Comparison of ENCODE assay signal across 10 cellular contexts in genomic region chr9:83538890-83539238, GRCh38. TPM values are rescaled to one million over a fixed set of nuclear protein-coding genes. Genes with fewer than 3 reads are reported as not detected.
A peak's percentile ranks its signal among the peaks of the same experiment; 100 is the strongest.
DNase-seq lines count a peak whose midpoint lies in the region; ATAC-seq and TF ChIP-seq lines count a peak whose summit lies in the region.
"Had no signal": no experiment of that assay in that cellular context is flagged by ENCODE, and none has a peak within 500 bp of the region (broad histone marks: within the 10 kb centered on the region; RNA-seq: fewer than 3 reads in every experiment).

No MANE protein-coding gene starts in this region.

- no peak for DNase-seq in activated naive CD4-positive, alpha-beta T cell treated with anti-CD3 and anti-CD28 coated beads, Interleukin-2, amount 10 ng/mL, durations not matched to agents 7 days and 5 days
- DNase-seq in activated naive CD4-positive, alpha-beta T cell (lab: John Stamatoyannopoulos, UW) = no peak
- DNase-seq in cardiac fibroblast (ENCODE audit: low read depth in 2 of 2) = no peak
- DNase-seq in type B pancreatic cell (ENCODE audit: extremely low spot score, unreplicated experiment) = no peak
- no peak for DNase-seq in dedifferentiated amniotic fluid mesenchymal stem cell (ENCODE audit: extremely low spot score)
- DNase-seq: DND-41; effector CD8-positive, alpha-beta T cell had no signal

- TF ChIP-seq CTCF in cardiac fibroblast (IDR thresholded peaks at IDR 0.05; ENCODE audit: low read depth, low read length) = no peak
- TF ChIP-seq CTCF in type B pancreatic cell (conservative IDR thresholded peaks at IDR 0.05) = no peak

- H3K4me1 Mint-ChIP-seq in activated naive CD4-positive, alpha-beta T cell treated with anti-CD3 and anti-CD28 coated beads, Interleukin-2, amount 10 ng/mL, durations not matched to agents 7 days and 5 days = peaks cover 4% of the 10 kb centered on the region
- H3K4me1 Mint-ChIP-seq in type B pancreatic cell (ENCODE audit: unreplicated experiment) = peaks cover 11% of the 10 kb centered on the region

- H3K4me3 ChIP-seq in cardiac fibroblast (replicated peaks in 1 of 2; ENCODE audit: low read depth in 2 of 2, low read length in 2 of 2) (peak overlapping the region; percentile 51 to 63), mononuclear cell (ENCODE audit: low read length) (peak overlapping the region; percentile 38)

- peaks cover 44% of the 10 kb centered on the region for H3K27me3 Mint-ChIP-seq in activated naive CD4-positive, alpha-beta T cell treated with anti-CD3 and anti-CD28 coated beads, Interleukin-2, amount 10 ng/mL, durations not matched to agents 7 days and 5 days
- peaks cover 61% of the 10 kb centered on the region for H3K27me3 Mint-ChIP-seq in type B pancreatic cell

- peak overlapping the region; percentile 51 for H3K4me3 Mint-ChIP-seq in activated naive CD4-positive, alpha-beta T cell treated with anti-CD3 and anti-CD28 coated beads, Interleukin-2, amount 10 ng/mL, durations not matched to agents 7 days and 5 days
- H3K4me3 Mint-ChIP-seq in type B pancreatic cell = peak overlapping the region; percentile 84

- H3K9me3 Mint-ChIP-seq in activated naive CD4-positive, alpha-beta T cell treated with anti-CD3 and anti-CD28 coated beads, Interleukin-2, amount 10 ng/mL, durations not matched to agents 7 days and 5 days = no peaks in the 10 kb centered on the region
- H3K9me3 Mint-ChIP-seq in type B pancreatic cell = no peaks in the 10 kb centered on the region

- ATAC-seq in HG03025 (IDR thresholded peaks at IDR 0.05; ENCODE audit: low FRiP score, unreplicated experiment) = no peak
- no peak for ATAC-seq in GM19452 (IDR thresholded peaks at IDR 0.05; ENCODE audit: unreplicated experiment)

- no peak overlapping the region for H3K27ac Mint-ChIP-seq in activated naive CD4-positive, alpha-beta T cell treated with anti-CD3 and anti-CD28 coated beads, Interleukin-2, amount 10 ng/mL, durations not matched to agents 7 days and 5 days
- peak overlapping the region; percentile 16 for H3K27ac Mint-ChIP-seq in type B pancreatic cell

- H3K36me3 Mint-ChIP-seq in activated naive CD4-positive, alpha-beta T cell treated with anti-CD3 and anti-CD28 coated beads, Interleukin-2, amount 10 ng/mL, durations not matched to agents 7 days and 5 days = no peaks in the 10 kb centered on the region
- no peaks in the 10 kb centered on the region for H3K36me3 Mint-ChIP-seq in type B pancreatic cell

- CTCF ChIA-PET in activated naive CD4-positive, alpha-beta T cell treated with anti-CD3 and anti-CD28 coated beads, Interleukin-2, amount 10 ng/mL, durations not matched to agents 7 days and 5 days (lab: Charles Lee) = interaction anchor here (0.5 to 4.7 kb wide), 6 partner anchors 10 to 1647 kb away, joined by 3 to 24 read pairs (median 4); no protein-coding TSS in a partner anchor

- no peaks in the 10 kb centered on the region for H3K9me3 ChIP-seq in mononuclear cell (ENCODE audit: low read depth, low read length)

- peaks cover 16% of the 10 kb centered on the region for H3K4me1 ChIP-seq in mononuclear cell (ENCODE audit: insufficient read depth, low read length)

- H3K27me3 ChIP-seq in mononuclear cell (ENCODE audit: insufficient read depth, low read length) = peaks cover 20% of the 10 kb centered on the region

RNA-seq across cellular contexts. Expression of gene FRMD3, which starts 0.7 kb away (rescaled TPM):
- 15.1 TPM for total RNA-seq in mononuclear cell
- 4.5 and 8.0 TPM in 2 replicates for total RNA-seq in type B pancreatic cell (ENCODE audit: low replicate concordance)
